In the genomic region with DNA sequence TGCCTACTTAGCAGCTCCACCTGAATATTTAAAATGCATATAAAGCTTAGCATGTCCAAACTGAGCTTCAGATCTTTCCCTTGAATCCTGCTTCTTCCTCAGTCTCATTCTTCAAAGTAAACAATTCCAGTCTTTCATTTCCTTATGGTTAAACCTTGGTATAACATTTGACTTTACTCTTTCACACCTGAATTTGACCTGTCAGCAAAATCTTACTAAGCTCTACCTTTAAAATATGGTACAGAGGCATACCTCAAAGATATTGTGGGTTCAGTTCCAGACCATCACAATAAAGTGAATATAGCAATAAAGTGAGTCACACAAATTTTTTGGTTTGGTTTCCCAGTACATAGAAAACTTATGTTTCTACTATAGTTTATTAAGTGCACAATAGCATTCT, we compare ENCODE assay signal across 22 cellular contexts.
"Had no signal": no experiment of that assay in that cellular context is flagged by ENCODE, and none has a peak within 500 bp of the region (broad histone marks: within the 10 kb centered on the region; RNA-seq: fewer than 3 reads in every experiment).

No MANE protein-coding gene starts in this region.

- H3K27me3 Mint-ChIP-seq: IgD-negative memory B cell had no signal

- H3K36me3 Mint-ChIP-seq: IgD-negative memory B cell had no signal

- H3K4me1 Mint-ChIP-seq: IgD-negative memory B cell had no signal

- H3K9me3 Mint-ChIP-seq: IgD-negative memory B cell had no signal

- H3K27ac Mint-ChIP-seq: IgD-negative memory B cell had no signal

- DNase-seq: KBM-7, MV-4-11, NCI-H1048, NCI-H1105, NCI-H1417 treated with DMSO at 0.1 percent for 48 hours, NCI-H146, NCI-H1694 treated with DMSO at 0.1 percent for 48 hours, NCI-H1930, NCI-H2081, NCI-H2107, NCI-H226, NCI-H446, NCI-H510A, NCI-H524 treated with DMSO at 0.1 percent for 48 hours, NCI-H69, NCI-H774, SHP77, T-helper 1 cell had no signal

- H3K4me3 Mint-ChIP-seq: IgD-negative memory B cell had no signal

- ATAC-seq: Panc1, SK-N-SH treated with all-trans-retinoic acid at 6 μM for 48 hours had no signal

- H3K27ac ChIP-seq: RWPE1 had no signal
